In the genomic region with DNA sequence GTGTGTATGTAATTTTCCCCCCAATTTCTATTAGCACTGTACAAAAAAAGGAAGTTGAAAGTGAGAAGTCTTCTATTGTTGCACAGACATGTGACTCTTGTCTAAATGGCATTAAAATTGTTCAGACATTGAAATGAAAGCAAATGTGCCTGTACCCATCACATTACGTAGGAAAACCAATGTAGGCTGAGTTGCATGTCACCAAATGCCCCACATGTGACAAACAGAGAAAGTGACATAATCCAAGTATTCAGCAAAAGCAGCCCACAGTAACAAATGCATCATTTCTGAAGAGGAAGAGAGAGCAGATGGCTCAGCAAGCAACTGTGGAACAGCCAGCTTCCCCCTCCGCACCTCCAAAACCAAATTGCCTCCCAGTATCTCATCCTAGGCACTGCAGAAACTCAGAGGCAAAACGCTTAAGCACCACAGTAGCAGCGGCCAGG, we compare ENCODE assay signal across 8 cellular contexts.
A peak's percentile ranks its signal among the peaks of the same experiment; 100 is the strongest.
DNase-seq lines count a peak whose midpoint lies in the region; ATAC-seq and TF ChIP-seq lines count a peak whose summit lies in the region.

No MANE protein-coding gene starts in this region.

- H3K27me3 ChIP-seq in left ventricle myocardium inferior (ENCODE audit: low read depth) (no peaks in the 10 kb centered on the region), thymus (ENCODE audit: control insufficient read depth, insufficient read depth) (no peaks in the 10 kb centered on the region), HAP-1 (ENCODE audit: low read depth) (no peaks in the 10 kb centered on the region)

- no peaks in the 10 kb centered on the region for H3K4me1 ChIP-seq in left ventricle myocardium inferior
- H3K4me1 ChIP-seq in thymus (ENCODE audit: control insufficient read depth, insufficient read depth, low read length) = no peaks in the 10 kb centered on the region
- no peaks in the 10 kb centered on the region for H3K4me1 ChIP-seq in HAP-1

- no peaks in the 10 kb centered on the region for H3K9me3 ChIP-seq in left ventricle myocardium inferior (replicated peaks)
- H3K9me3 ChIP-seq in thymus (ENCODE audit: control insufficient read depth) = no peaks in the 10 kb centered on the region
- no peaks in the 10 kb centered on the region for H3K9me3 ChIP-seq in HAP-1

- TF ChIP-seq CTCF in left ventricle myocardium inferior (IDR thresholded peaks at IDR 0.05; ENCODE audit: borderline replicate concordance) = no peak

- WGBS in thymus = 68% methylated on average over 4 of the region's 4 CpGs

- no peak overlapping the region for H3K27ac ChIP-seq in left ventricle myocardium inferior (replicated peaks)
- peak overlapping the region; percentile 15 for H3K27ac ChIP-seq in thymus (ENCODE audit: low read depth)

- peak; percentile 44 for ATAC-seq in Right ventricle myocardium inferior
- ATAC-seq in HG03025 (IDR thresholded peaks at IDR 0.05; ENCODE audit: low FRiP score, unreplicated experiment) = peak; percentile 52

- intact Hi-C loops in Right ventricle myocardium inferior (cut with DNase I) (no loop called here), left ventricle myocardium inferior (cut with micrococcal nuclease) (no loop called here)

- in situ Hi-C loops in HAP-1 (cut with MboI; ENCODE audit: low sequenced_read_pairs) = no loop called here

- H3K4me3 ChIP-seq in left ventricle myocardium inferior (no peak overlapping the region), thymus (ENCODE audit: low read length) (no peak overlapping the region), HAP-1 (no peak overlapping the region)

- no peak for DNase-seq in Right ventricle myocardium inferior (ENCODE audit: missing footprints)
- DNase-seq in left ventricle myocardium inferior = no peak
- DNase-seq in SKM-1 treated with dmso at 0.1 percent for 144 hours (lab: John Stamatoyannopoulos, UW; ENCODE audit: unreplicated experiment) = peak; percentile 42
- DNase-seq in NCI-H1417 treated with DMSO at 0.1 percent for 48 hours (lab: John Stamatoyannopoulos, UW) = no peak
- no peak for DNase-seq in NCI-H69 (lab: John Stamatoyannopoulos, UW)
- no peak for DNase-seq in HAP-1 (ENCODE audit: low spot score in 2 of 2)

- no peaks in the 10 kb centered on the region for H3K36me3 ChIP-seq in left ventricle myocardium inferior
- no peaks in the 10 kb centered on the region for H3K36me3 ChIP-seq in thymus (ENCODE audit: control insufficient read depth, insufficient read depth)
- H3K36me3 ChIP-seq in HAP-1 (replicated peaks) = no peaks in the 10 kb centered on the region
